8 cellular contexts compared by ENCODE assay signal in the genomic region with DNA sequence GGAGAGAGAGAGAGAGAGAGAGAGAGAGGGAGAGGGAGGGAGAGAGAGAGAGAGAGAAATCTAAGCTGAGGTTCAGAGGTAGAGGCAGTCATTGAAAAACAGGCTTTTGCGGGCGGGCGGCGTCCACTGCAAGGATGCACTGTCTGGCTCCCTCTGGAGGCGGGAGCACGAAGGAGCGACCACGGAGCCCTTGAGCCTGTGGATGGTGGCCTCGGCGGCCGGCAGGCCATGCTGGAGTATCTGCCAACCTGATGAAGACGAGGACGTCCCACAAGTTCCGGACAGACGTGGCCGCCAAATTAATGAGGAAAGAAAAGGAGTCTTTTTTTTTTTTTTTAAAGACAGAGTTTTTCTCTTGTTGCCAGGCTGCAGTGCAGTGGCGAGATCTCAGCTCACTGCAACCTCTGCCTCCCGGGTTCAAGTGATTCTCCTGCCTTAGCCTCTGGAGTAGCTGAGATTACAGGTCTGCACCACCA. TPM values are rescaled to one million over a fixed set of nuclear protein-coding genes. Genes with fewer than 3 reads are reported as not detected.
DNase-seq lines count a peak whose midpoint lies in the region; ATAC-seq and TF ChIP-seq lines count a peak whose summit lies in the region.

No MANE protein-coding gene starts in this region.

- 9 to 11% (median 9%) methylated on average over 18 of the region's 18 CpGs for WGBS in ovary, 3 donors
- 11 to 12% methylated on average over 18 of the region's 18 CpGs for WGBS in thyroid gland, 2 donors

- no peak overlapping the region for H3K27ac ChIP-seq in ovary
- H3K27ac ChIP-seq in thyroid gland = no peak overlapping the region

- no peaks in the 10 kb centered on the region for H3K79me2 ChIP-seq in Loucy (ENCODE audit: insufficient read depth, low read length)

- H4K20me1 ChIP-seq in Loucy (ENCODE audit: insufficient read depth, low read length, poor library complexity, severe bottlenecking) = no peaks in the 10 kb centered on the region

- H3F3A ChIP-seq in Loucy (ENCODE audit: low read depth) = no peaks in the 10 kb centered on the region

- no peaks in the 10 kb centered on the region for H3K9me3 ChIP-seq in Loucy (ENCODE audit: insufficient read depth, low read depth, low read length)
- H3K9me3 ChIP-seq in ovary = no peaks in the 10 kb centered on the region
- H3K9me3 ChIP-seq in thyroid gland = no peaks in the 10 kb centered on the region

- H2AFZ ChIP-seq in Loucy (ENCODE audit: low read length) = no peak overlapping the region; the same call in 1 of the 2 replicates

- TF ChIP-seq CTCF in Loucy (conservative IDR thresholded peaks at IDR 0.05; ENCODE audit: low read length) (peak; percentile 70), ovary (IDR thresholded peaks at IDR 0.05) (peak; percentile 36 to 50 (median 38)), thyroid gland (IDR thresholded peaks at IDR 0.05) (peak; percentile 41 to 83 (median 74))

- no peak for TF ChIP-seq EP300 in ovary (IDR thresholded peaks at IDR 0.05)

- intact Hi-C loops in ovary (cut with DNase I) = loop anchor here in 1 of 4 donors (10.0 kb wide), 2 partner anchors 170 to 240 kb away; a partner anchor contains a TSS
- intact Hi-C loops in thyroid gland (cut with DNase I) = loop anchor here (10.0 kb wide), 2 partner anchors 240 to 290 kb away; a partner anchor contains a TSS

- H3K4me3 ChIP-seq in Loucy (ENCODE audit: low read length, poor library complexity, severe bottlenecking) (no peak overlapping the region), ovary (no peak overlapping the region), thyroid gland (replicated peaks in 1 of 3) (no peak overlapping the region)

- H3K27me3 ChIP-seq in Loucy (ENCODE audit: insufficient read depth, low read length, poor library complexity, severe bottlenecking) (no peaks in the 10 kb centered on the region), ovary (no peaks in the 10 kb centered on the region), thyroid gland (no peaks in the 10 kb centered on the region)

- DNase-seq in CMK (ENCODE audit: low read depth) = peak; percentile 40
- peak; percentile 80 for DNase-seq in SK-N-DZ (ENCODE audit: low spot score)
- DNase-seq in activated naive CD4-positive, alpha-beta T cell (lab: John Stamatoyannopoulos, UW) = peak in 3 of 4 experiments; percentile 31 to 62 (median 59)
- peak; percentile 79 for DNase-seq in globus pallidus (ENCODE audit: low spot score)
- peak; percentile 74 to 87 (median 82) for DNase-seq in ovary
- peak; percentile 91 to 93 for DNase-seq in thyroid gland

- peak; percentile 58 for ATAC-seq in GM21447 (IDR thresholded peaks at IDR 0.05; ENCODE audit: unreplicated experiment)

- TF ChIP-seq POLR2A in ovary (IDR thresholded peaks at IDR 0.05) = no peak
- no peak for TF ChIP-seq POLR2A in thyroid gland (IDR thresholded peaks at IDR 0.05)

- H3K36me3 ChIP-seq in Loucy (ENCODE audit: insufficient read depth, low read length) (no peaks in the 10 kb centered on the region), ovary (no peaks in the 10 kb centered on the region), thyroid gland (no peaks in the 10 kb centered on the region)

- no peak overlapping the region for H3K4me2 ChIP-seq in Loucy (ENCODE audit: low read depth, low read length, poor library complexity, severe bottlenecking)

- H3K9ac ChIP-seq in Loucy (ENCODE audit: low read depth, low read length, poor library complexity, severe bottlenecking) = no peak overlapping the region

- H3K9me2 ChIP-seq in Loucy (replicated peaks; ENCODE audit: low read depth, low read length) = no peaks in the 10 kb centered on the region

- H3K4me1 ChIP-seq in Loucy (ENCODE audit: insufficient read depth, low read length, poor library complexity, severe bottlenecking) = peaks cover 11% of the 10 kb centered on the region
- H3K4me1 ChIP-seq in ovary (ENCODE audit: insufficient read depth) = peaks cover 4% of the 10 kb centered on the region
- H3K4me1 ChIP-seq in thyroid gland = peaks cover 5 to 8% of the 10 kb centered on the region in 2 donors

RNA-seq across cellular contexts. Expression of a gene that starts 2.2 kb away (rescaled TPM):
- polyA plus RNA-seq in SK-N-DZ (2014; cell fraction: cytosol; rRNA removed) = 4.6 and 6.0 TPM in 2 replicates
- polyA plus RNA-seq in SK-N-DZ (2014; cell fraction: nucleus; rRNA removed) = 3.8 and 4.8 TPM in 2 replicates
- 1 to 10 TPM; 5.7 to 7.8 (median 6.7) TPM for total RNA-seq in ovary
- 1 to 10 TPM; 2.2 to 6.9 TPM for polyA plus RNA-seq in ovary
- 10 to 100 TPM in 2 of 4 donors, 1 to 10 TPM in 2; 8.2 to 13.6 (median 9.6) TPM for total RNA-seq in thyroid gland

RNA-seq across cellular contexts. Expression of a gene that starts 34.5 kb away (rescaled TPM):
- 24.4 and 35.3 TPM in 2 replicates for polyA plus RNA-seq in SK-N-DZ (2014; cell fraction: cytosol; rRNA removed)
- polyA plus RNA-seq in SK-N-DZ (2014; cell fraction: nucleus; rRNA removed) = 33.4 and 42.2 TPM in 2 replicates
- 10 to 100 TPM; 21.2 to 31.5 (median 27.0) TPM for total RNA-seq in ovary
- 10 to 100 TPM; 29.8 to 40.2 TPM for polyA plus RNA-seq in ovary
- total RNA-seq in thyroid gland = 10 to 100 TPM; 13.1 to 32.6 (median 23.9) TPM

RNA-seq across cellular contexts. Expression of a gene that starts 34.5 kb away (rescaled TPM):
- 88.7 and 120 TPM in 2 replicates for polyA plus RNA-seq in SK-N-DZ (2014; cell fraction: cytosol; rRNA removed)
- polyA plus RNA-seq in SK-N-DZ (2014; cell fraction: nucleus; rRNA removed) = 67.1 and 71.8 TPM in 2 replicates
- total RNA-seq in ovary (10 to 100 TPM; 19.7 to 48.2 (median 34.9) TPM), thyroid gland (10 to 100 TPM; 29.2 to 41.4 (median 39.2) TPM)
- polyA plus RNA-seq in ovary = 10 to 100 TPM; 46.2 to 47.2 TPM

RNA-seq across cellular contexts. Expression of a gene that starts 34.8 kb away (rescaled TPM):
- 36.4 and 38.3 TPM in 2 replicates for polyA plus RNA-seq in SK-N-DZ (2014; cell fraction: cytosol; rRNA removed)
- polyA plus RNA-seq in SK-N-DZ (2014; cell fraction: nucleus; rRNA removed) = 45.7 and 48.0 TPM in 2 replicates
- total RNA-seq in ovary = 10 to 100 TPM; 11.9 to 21.7 (median 20.6) TPM
- 10 to 100 TPM; 11.8 to 16.9 TPM for polyA plus RNA-seq in ovary
- 10 to 100 TPM; 20.9 to 34.9 (median 27.8) TPM for total RNA-seq in thyroid gland

Comparison
In these comparisons a context has a peak if more than half of its experiments do, and no peak if none do; other contexts are left out.
1. DNase-seq: peak in every context shown above with its lines; median percentile 92 in thyroid gland; 82 in ovary; 80 in SK-N-DZ; 79 in globus pallidus; 59 in activated naive CD4-positive, alpha-beta T cell; 40 in CMK.